1 cellular context compared by ENCODE assay signal in genomic region chr9:97769208-97769607, GRCh38.
TF ChIP-seq lines count a peak whose summit lies in the region.

No MANE protein-coding gene starts in this region.

TF ChIP-seq in SK-N-SH, 30 proteins besides CTCF, POLR2A, EP300 and RAD21 (continued from another document):
- no peak for TF ChIP-seq IRF3 (IDR thresholded peaks at IDR 0.05; ENCODE audit: low read depth, low read length)
- TF ChIP-seq NRF1 (IDR thresholded peaks at IDR 0.05; ENCODE audit: low read depth, low read length): no peak
- TF ChIP-seq CHD2 (IDR thresholded peaks at IDR 0.05; ENCODE audit: low read length, partially characterized antibody): no peak
- no peak for TF ChIP-seq MXI1 (IDR thresholded peaks at IDR 0.05; ENCODE audit: low read depth, low read length)
- no peak for TF ChIP-seq FOXJ3 (CRISPR knock-in tag; IDR thresholded peaks at IDR 0.05)
- no peak for TF ChIP-seq ZBTB33 (IDR thresholded peaks at IDR 0.05; ENCODE audit: borderline replicate concordance, low read depth)
